9 cellular contexts compared by ENCODE assay signal in the genomic region with DNA sequence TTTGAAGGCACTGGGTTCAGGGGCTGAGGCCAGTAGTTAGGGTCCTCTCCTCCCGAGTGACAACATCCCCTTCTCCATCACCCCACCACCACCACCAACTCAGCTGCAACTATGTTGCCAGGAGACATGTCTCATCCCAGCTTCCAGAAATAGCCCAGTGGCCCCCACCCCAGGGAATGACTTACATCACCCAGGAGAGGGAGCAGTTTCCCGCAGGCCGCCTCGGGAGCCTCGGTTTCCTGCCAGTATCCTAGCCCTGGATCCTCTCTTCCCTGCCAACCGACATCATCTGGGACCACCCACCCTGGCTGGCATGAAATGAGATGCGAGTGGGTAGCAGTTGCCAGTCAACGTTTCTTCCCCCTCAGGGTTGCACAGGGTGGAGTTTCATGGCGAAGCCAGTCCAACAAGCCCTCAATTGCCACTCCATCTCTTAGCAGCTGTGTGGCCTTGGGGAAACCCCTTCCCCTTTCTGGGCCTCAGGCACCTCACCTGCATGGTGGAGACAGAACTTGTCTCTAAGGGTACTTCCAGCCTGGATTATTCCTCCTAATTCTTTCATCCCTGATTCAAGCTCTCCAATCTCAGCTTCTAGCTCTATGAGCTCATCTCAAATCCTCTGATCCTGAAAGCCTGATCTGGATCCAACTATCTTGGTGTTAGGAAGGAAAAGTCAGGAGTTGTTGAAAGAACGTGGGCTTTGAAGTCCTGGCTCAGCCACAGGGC. TPM values are rescaled to one million over a fixed set of nuclear protein-coding genes. Genes with fewer than 3 reads are reported as not detected.
DNase-seq lines count a peak whose midpoint lies in the region; ATAC-seq and TF ChIP-seq lines count a peak whose summit lies in the region.
"Had no signal": no experiment of that assay in that cellular context is flagged by ENCODE, and none has a peak within 500 bp of the region (broad histone marks: within the 10 kb centered on the region; RNA-seq: fewer than 3 reads in every experiment).

No MANE protein-coding gene starts in this region.

- no peak for ATAC-seq in CD4-positive, CD25-positive, alpha-beta regulatory T cell (ENCODE audit: low read depth in 2 of 2)
- ATAC-seq in heart right ventricle (peak in 2 of 8 donors; percentile 13 to 15), GM21360 (IDR thresholded peaks at IDR 0.05; ENCODE audit: unreplicated experiment) (no peak)

- 12 to 15% methylated on average over 10 of the region's 10 CpGs for WGBS in heart right ventricle, 2 donors
- WGBS in prostate gland, result 15% methylated on average over 10 of the region's 10 CpGs

- H3K27me3 Mint-ChIP-seq in CD4-positive, CD25-positive, alpha-beta regulatory T cell, result no peaks in the 10 kb centered on the region
- H3K27me3 Mint-ChIP-seq in IgD-negative memory B cell, result no peaks in the 10 kb centered on the region
- H3K27me3 Mint-ChIP-seq in activated naive CD8-positive, alpha-beta T cell treated with anti-CD3 and anti-CD28 coated beads for 36 hours, result no peaks in the 10 kb centered on the region
- H3K27me3 Mint-ChIP-seq: naive B cell had no signal

- TF ChIP-seq CTCF in heart right ventricle (IDR thresholded peaks at IDR 0.05) (peak; percentile 46 to 84 (median 70)), prostate gland (IDR thresholded peaks at IDR 0.05) (peak; percentile 26 to 87 (median 66))

- H3K4me1 ChIP-seq in CD4-positive, CD25-positive, alpha-beta regulatory T cell (ENCODE audit: control insufficient read depth, insufficient read depth, low read length, poor library complexity, severe bottlenecking), result peaks cover 36% of the 10 kb centered on the region
- H3K4me1 ChIP-seq in heart right ventricle (peaks cover 30 to 81% (median 71%) of the 10 kb centered on the region in 9 donors), prostate gland (replicated peaks) (peaks cover 12% of the 10 kb centered on the region)

- H3K36me3 ChIP-seq in CD4-positive, CD25-positive, alpha-beta regulatory T cell (ENCODE audit: control insufficient read depth, insufficient read depth, low read length), result no peaks in the 10 kb centered on the region
- H3K36me3 ChIP-seq in heart right ventricle (peaks cover 0 to 37% (median 7%) of the 10 kb centered on the region in 9 donors), prostate gland (no peaks in the 10 kb centered on the region)

- H3K9me3 ChIP-seq in CD4-positive, CD25-positive, alpha-beta regulatory T cell (ENCODE audit: control insufficient read depth in 2 of 2, low read length in 2 of 2), result no peaks in the 10 kb centered on the region
- H3K9me3 ChIP-seq in heart right ventricle, result no peaks in the 10 kb centered on the region
- no peaks in the 10 kb centered on the region for H3K9me3 ChIP-seq in prostate gland

- no peaks in the 10 kb centered on the region for H3K36me3 Mint-ChIP-seq in CD4-positive, CD25-positive, alpha-beta regulatory T cell
- H3K36me3 Mint-ChIP-seq in IgD-negative memory B cell, result no peaks in the 10 kb centered on the region
- H3K36me3 Mint-ChIP-seq in activated naive CD8-positive, alpha-beta T cell treated with anti-CD3 and anti-CD28 coated beads for 36 hours, result peaks cover 7% of the 10 kb centered on the region
- H3K36me3 Mint-ChIP-seq: naive B cell had no signal

- no peak overlapping the region for H3K27ac ChIP-seq in CD4-positive, CD25-positive, alpha-beta regulatory T cell (ENCODE audit: insufficient read depth, low read length, poor library complexity, severe bottlenecking)
- H3K27ac ChIP-seq in heart right ventricle (peak overlapping the region in 8 of 10 donors; percentile 16 to 100 (median 52)), prostate gland (peak overlapping the region in 1 of 2 donors; percentile 21)

- DNase-seq in CD4-positive, CD25-positive, alpha-beta regulatory T cell, result no peak
- DNase-seq in activated naive CD8-positive, alpha-beta T cell treated with anti-CD3 and anti-CD28 coated beads for 36 hours, result no peak
- DNase-seq in heart right ventricle (peak; percentile 72 to 82), prostate gland (ENCODE audit: low spot score) (no peak), foreskin melanocyte (no peak), AML-193 (lab: John Stamatoyannopoulos, UW) (no peak)
- DNase-seq: naive B cell had no signal

- no peaks in the 10 kb centered on the region for H3K27me3 ChIP-seq in CD4-positive, CD25-positive, alpha-beta regulatory T cell (ENCODE audit: control insufficient read depth, insufficient read depth, low read length)
- H3K27me3 ChIP-seq in heart right ventricle (no peaks in the 10 kb centered on the region), prostate gland (replicated peaks; ENCODE audit: insufficient read depth) (no peaks in the 10 kb centered on the region)

- peak overlapping the region; percentile 35 to 77 (median 59) for H3K27ac Mint-ChIP-seq in CD4-positive, CD25-positive, alpha-beta regulatory T cell
- H3K27ac Mint-ChIP-seq in IgD-negative memory B cell, result peak overlapping the region in 2 of 3 donors; percentile 89 to 93
- H3K27ac Mint-ChIP-seq in activated naive CD8-positive, alpha-beta T cell treated with anti-CD3 and anti-CD28 coated beads for 36 hours, result peak overlapping the region; percentile 4

- H3K9me3 Mint-ChIP-seq in CD4-positive, CD25-positive, alpha-beta regulatory T cell, result no peaks in the 10 kb centered on the region
- H3K9me3 Mint-ChIP-seq in IgD-negative memory B cell, result no peaks in the 10 kb centered on the region
- no peaks in the 10 kb centered on the region for H3K9me3 Mint-ChIP-seq in activated naive CD8-positive, alpha-beta T cell treated with anti-CD3 and anti-CD28 coated beads for 36 hours
- H3K9me3 Mint-ChIP-seq: naive B cell had no signal

- no peak for TF ChIP-seq POLR2A in prostate gland (IDR thresholded peaks at IDR 0.05)

- peak overlapping the region in 1 of 4 donors; percentile 50 for H3K4me3 Mint-ChIP-seq in CD4-positive, CD25-positive, alpha-beta regulatory T cell
- H3K4me3 Mint-ChIP-seq in IgD-negative memory B cell, result peak overlapping the region in 1 of 4 donors; percentile 86
- H3K4me3 Mint-ChIP-seq in activated naive CD8-positive, alpha-beta T cell treated with anti-CD3 and anti-CD28 coated beads for 36 hours, result no peak overlapping the region

- peaks cover 8 to 56% (median 28%) of the 10 kb centered on the region in 4 donors for H3K4me1 Mint-ChIP-seq in CD4-positive, CD25-positive, alpha-beta regulatory T cell
- H3K4me1 Mint-ChIP-seq in IgD-negative memory B cell, result peaks cover 15 to 20% (median 17%) of the 10 kb centered on the region in 3 donors
- peaks cover 44% of the 10 kb centered on the region for H3K4me1 Mint-ChIP-seq in activated naive CD8-positive, alpha-beta T cell treated with anti-CD3 and anti-CD28 coated beads for 36 hours

- H3K4me3 ChIP-seq in CD4-positive, CD25-positive, alpha-beta regulatory T cell (ENCODE audit: low read depth, low read length), result no peak overlapping the region
- no peak overlapping the region for H3K4me3 ChIP-seq in heart right ventricle
- no peak overlapping the region for H3K4me3 ChIP-seq in prostate gland

- intact Hi-C loops in heart right ventricle (cut with DNase I) (loop anchor here (1.0 to 10.0 kb wide), 6 partner anchors 32 to 188 kb away; no protein-coding TSS in a partner anchor), prostate gland (cut with DNase I) (loop anchor here (2.0 kb wide), 1 partner anchor 32 kb away; no protein-coding TSS in a partner anchor)

RNA-seq across cellular contexts. Expression of gene GSK3A, which starts 3.9 kb away (rescaled TPM):
- total RNA-seq in CD4-positive, CD25-positive, alpha-beta regulatory T cell, result 31.3 TPM
- 10 to 100 TPM; 12.0 to 16.0 (median 12.9) TPM for polyA plus RNA-seq in CD4-positive, CD25-positive, alpha-beta regulatory T cell
- polyA plus RNA-seq in IgD-negative memory B cell (24.5 TPM), heart right ventricle (10 to 100 TPM; 31.2 to 51.0 TPM)
- total RNA-seq in activated naive CD8-positive, alpha-beta T cell treated with anti-CD3 and anti-CD28 coated beads for 36 hours, result 10 to 100 TPM; 38.2 to 39.0 TPM
- total RNA-seq in heart right ventricle (10 to 100 TPM; 31.9 to 46.1 (median 36.4) TPM), prostate gland (10 to 100 TPM; 37.1 to 61.6 TPM)

RNA-seq across cellular contexts. Expression of gene ERF, which starts 8.6 kb away (rescaled TPM):
- total RNA-seq in CD4-positive, CD25-positive, alpha-beta regulatory T cell, result 96.4 TPM
- polyA plus RNA-seq in CD4-positive, CD25-positive, alpha-beta regulatory T cell, result 1 to 10 TPM; 1.4 to 7.5 (median 2.6) TPM
- polyA plus RNA-seq in IgD-negative memory B cell, result 6.7 TPM
- 10 to 100 TPM; 62.9 to 66.0 TPM for total RNA-seq in activated naive CD8-positive, alpha-beta T cell treated with anti-CD3 and anti-CD28 coated beads for 36 hours
- 10 to 100 TPM; 29.8 to 40.2 (median 32.9) TPM for total RNA-seq in heart right ventricle
- 10 to 100 TPM; 31.8 to 49.0 TPM for polyA plus RNA-seq in heart right ventricle
- 100 to 1,000 TPM in 1 of 2 donors, 10 to 100 TPM in 1; 33.9 to 121 TPM for total RNA-seq in prostate gland

RNA-seq across cellular contexts. Expression of gene CIC, which starts 22.7 kb away (rescaled TPM):
- total RNA-seq in CD4-positive, CD25-positive, alpha-beta regulatory T cell, result 124 TPM
- polyA plus RNA-seq in CD4-positive, CD25-positive, alpha-beta regulatory T cell, result under 1 TPM; 0.41 to 0.91 (median 0.68) TPM
- polyA plus RNA-seq in IgD-negative memory B cell (4.5 TPM), heart right ventricle (10 to 100 TPM; 17.6 to 39.8 TPM)
- total RNA-seq in activated naive CD8-positive, alpha-beta T cell treated with anti-CD3 and anti-CD28 coated beads for 36 hours, result 10 to 100 TPM; 43.8 to 50.4 TPM
- total RNA-seq in heart right ventricle (10 to 100 TPM; 27.9 to 42.0 (median 32.0) TPM), prostate gland (100 to 1,000 TPM in 1 of 2 donors, 10 to 100 TPM in 1; 64.6 to 145 TPM)

RNA-seq across cellular contexts. Expression of gene ZNF526, which starts 26.2 kb away (rescaled TPM):
- 8.8 TPM for total RNA-seq in CD4-positive, CD25-positive, alpha-beta regulatory T cell
- 1 to 10 TPM; 4.0 to 7.7 (median 5.3) TPM for polyA plus RNA-seq in CD4-positive, CD25-positive, alpha-beta regulatory T cell
- 8.0 TPM for polyA plus RNA-seq in IgD-negative memory B cell
- total RNA-seq in activated naive CD8-positive, alpha-beta T cell treated with anti-CD3 and anti-CD28 coated beads for 36 hours, result 10 to 100 TPM; 12.1 to 14.5 TPM
- 1 to 10 TPM; 3.2 to 7.0 (median 5.4) TPM for total RNA-seq in heart right ventricle
- 1 to 10 TPM; 3.2 to 3.4 TPM for polyA plus RNA-seq in heart right ventricle
- total RNA-seq in prostate gland, result 10 to 100 TPM in 1 of 2 donors, 1 to 10 TPM in 1; 8.2 to 14.1 TPM

RNA-seq across cellular contexts. Expression of gene DEDD2, which starts 28.8 kb away (rescaled TPM):
- total RNA-seq in CD4-positive, CD25-positive, alpha-beta regulatory T cell, result 99.8 TPM
- polyA plus RNA-seq in CD4-positive, CD25-positive, alpha-beta regulatory T cell, result 100 to 1,000 TPM; 155 to 179 (median 161) TPM
- polyA plus RNA-seq in IgD-negative memory B cell (159 TPM), heart right ventricle (10 to 100 TPM; 12.9 to 15.2 TPM)
- total RNA-seq in activated naive CD8-positive, alpha-beta T cell treated with anti-CD3 and anti-CD28 coated beads for 36 hours, result 10 to 100 TPM; 16.2 to 17.6 TPM
- total RNA-seq in heart right ventricle (10 to 100 TPM in 9 of 10 donors, 1 to 10 TPM in 1; 9.8 to 20.5 (median 12.2) TPM), prostate gland (10 to 100 TPM; 70.3 to 98.1 TPM)

Comparison
In these comparisons a context has a peak if more than half of its experiments do, and no peak if none do; other contexts are left out.
1. DNase-seq: peak in heart right ventricle (2 of 2); none in CD4-positive, CD25-positive, alpha-beta regulatory T cell (0 of 3), activated naive CD8-positive, alpha-beta T cell treated with anti-CD3 and anti-CD28 coated beads for 36 hours (single experiment), prostate gland (single experiment), foreskin melanocyte (single experiment) and AML-193 (0 of 2).
2. H3K27ac Mint-ChIP-seq: peak in every context shown above with its lines; median percentile 91 in IgD-negative memory B cell; 59 in CD4-positive, CD25-positive, alpha-beta regulatory T cell; 4 in activated naive CD8-positive, alpha-beta T cell treated with anti-CD3 and anti-CD28 coated beads for 36 hours.